8 cellular contexts compared by ENCODE assay signal in the genomic region with DNA sequence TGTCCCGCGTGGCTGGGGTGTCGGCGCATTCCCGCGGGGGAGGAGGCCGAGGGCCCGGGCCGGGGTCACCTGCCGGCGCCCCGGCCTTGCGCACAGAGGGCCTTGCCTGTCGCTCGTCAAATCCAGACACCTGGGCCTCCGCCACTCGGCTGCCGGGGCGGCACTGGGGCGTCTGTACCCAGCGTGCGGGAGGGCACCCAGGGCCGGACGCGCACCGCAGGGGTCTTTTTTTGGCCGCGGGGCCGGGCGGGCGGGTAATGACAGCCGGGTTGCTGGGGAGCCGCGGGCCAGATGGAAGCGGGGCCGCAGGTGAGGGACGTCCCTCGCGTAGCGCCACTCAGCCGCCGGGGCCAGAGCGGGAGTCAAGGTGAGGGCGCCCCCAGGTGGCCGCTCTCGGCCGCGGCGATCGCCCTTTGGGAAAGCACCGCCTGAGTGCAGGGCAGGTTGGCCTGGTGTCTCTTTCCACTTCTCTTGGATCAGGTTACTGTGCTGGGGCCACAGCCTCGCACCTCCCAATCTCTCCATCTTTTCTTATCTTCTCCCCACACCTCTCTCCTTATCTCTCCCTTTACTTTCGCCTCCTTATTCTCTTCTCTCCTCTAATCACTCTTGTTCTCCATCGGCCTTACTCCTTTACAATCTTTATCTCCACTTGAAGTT. TPM values are rescaled to one million over a fixed set of nuclear protein-coding genes. Genes with fewer than 3 reads are reported as not detected.
DNase-seq lines count a peak whose midpoint lies in the region; ATAC-seq and TF ChIP-seq lines count a peak whose summit lies in the region.

No MANE protein-coding gene starts in this region.

- H3K9me3 Mint-ChIP-seq in chondrocyte (ENCODE audit: low read depth): no peaks in the 10 kb centered on the region

- peak overlapping the region; percentile 88 for H3K27ac Mint-ChIP-seq in chondrocyte (ENCODE audit: unreplicated experiment)

- peak; percentile 73 for DNase-seq in KBM-7
- peak; percentile 91 for DNase-seq in activated CD4-positive, alpha-beta T cell treated with anti-CD3 and anti-CD28 coated beads for 48 hours
- DNase-seq in chondrocyte (ENCODE audit: low spot score): peak; percentile 90
- peak; percentile 91 for DNase-seq in left kidney (ENCODE audit: low read depth, low spot score)
- peak; percentile 85 to 88 for DNase-seq in stimulated activated CD4-positive, alpha-beta T cell treated with anti-CD3 and anti-CD28 coated beads, Interleukin-2, amount 100 ng/mL, for 48 hours

- peak overlapping the region; percentile 70 for H3K4me3 Mint-ChIP-seq in chondrocyte (ENCODE audit: unreplicated experiment)

- peak; percentile 95 for TF ChIP-seq CTCF in chondrocyte (IDR thresholded peaks at IDR 0.05)

- H3K4me1 Mint-ChIP-seq in chondrocyte (ENCODE audit: low read depth): peaks cover 76% of the 10 kb centered on the region

- H3K27me3 Mint-ChIP-seq in chondrocyte (ENCODE audit: low read depth): no peaks in the 10 kb centered on the region

- peaks cover 3% of the 10 kb centered on the region for H3K36me3 Mint-ChIP-seq in chondrocyte (ENCODE audit: low read depth)

- peak; percentile 43 for ATAC-seq in GM18502 (IDR thresholded peaks at IDR 0.05; ENCODE audit: poor library complexity, unreplicated experiment)
- ATAC-seq in GM21423 (IDR thresholded peaks at IDR 0.05; ENCODE audit: unreplicated experiment): no peak
- no peak for ATAC-seq in HG03139 (IDR thresholded peaks at IDR 0.05; ENCODE audit: unreplicated experiment)

- in situ Hi-C loops in KBM-7 (cut with MboI; ENCODE audit: low pct_unique_long_range_greater_than_20kb, low sequenced_read_pairs): no loop called here

RNA-seq across cellular contexts. Expression of a gene that starts 3.5 kb away (rescaled TPM):
- total RNA-seq in chondrocyte: 164 to 271 TPM (median 179 TPM) in 3 replicates

RNA-seq across cellular contexts. Expression of a gene that starts 38.7 kb away (rescaled TPM):
- 233 to 265 TPM (median 240 TPM) in 3 replicates for total RNA-seq in chondrocyte

RNA-seq across cellular contexts. Expression of a gene that starts 45.2 kb away (rescaled TPM):
- 16.2 to 22.7 TPM (median 16.6 TPM) in 3 replicates for total RNA-seq in chondrocyte
